In the genomic region with DNA sequence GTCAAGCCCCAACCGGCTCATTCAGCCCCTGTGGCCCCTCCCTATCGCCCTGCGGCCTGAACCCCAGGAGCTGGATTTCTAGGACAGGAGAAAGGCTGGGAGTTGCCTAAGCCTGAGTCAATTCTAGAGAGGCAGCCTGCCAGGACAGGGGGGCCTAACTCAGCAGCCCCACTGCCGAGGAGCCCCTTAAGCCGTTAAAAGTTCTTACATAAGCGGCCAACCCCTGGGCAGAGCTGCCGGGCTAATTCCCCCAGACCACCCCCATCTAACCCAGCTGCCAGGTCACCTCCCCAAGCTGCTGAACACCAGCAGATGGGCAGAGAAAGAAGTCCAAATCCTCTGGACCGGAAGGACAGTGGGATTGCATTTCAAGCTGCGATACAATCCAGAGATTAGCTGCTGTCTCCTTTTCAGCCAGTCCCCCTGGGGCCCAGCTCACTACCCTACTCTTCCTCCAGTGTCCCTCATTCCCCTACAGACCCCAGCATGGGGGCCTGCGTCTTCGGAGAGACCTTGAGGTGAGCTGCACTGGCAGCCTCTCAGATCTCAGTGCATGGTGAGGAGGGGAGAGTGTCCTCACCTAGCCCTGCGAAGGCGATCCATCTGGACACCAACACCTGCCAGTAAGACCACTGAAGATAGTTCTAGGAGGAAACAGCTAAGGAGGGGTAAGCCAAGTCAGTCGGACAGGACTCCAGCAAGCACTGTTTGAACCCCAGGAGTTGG, we compare ENCODE assay signal across 9 cellular contexts. TPM values are rescaled to one million over a fixed set of nuclear protein-coding genes. Genes with fewer than 3 reads are reported as not detected.
DNase-seq lines count a peak whose midpoint lies in the region; ATAC-seq and TF ChIP-seq lines count a peak whose summit lies in the region.
"Had no signal": no experiment of that assay in that cellular context is flagged by ENCODE, and none has a peak within 500 bp of the region (broad histone marks: within the 10 kb centered on the region; RNA-seq: fewer than 3 reads in every experiment).

No MANE protein-coding gene starts in this region.

- H3K36me3 Mint-ChIP-seq in type B pancreatic cell = no peaks in the 10 kb centered on the region

- WGBS in right lobe of liver (ENCODE audit: insufficient coverage, low coverage, low lambda C conversion rate, missing lambda C conversion rate) = 33% methylated on average over 10 of the region's 14 CpGs

- intact Hi-C loops in ascending aorta (cut with DNase I) = loop anchor here (1.0 kb wide), 2 partner anchors 46 to 50 kb away; a partner anchor contains a TSS
- intact Hi-C loops in right lobe of liver (cut with DNase I) = no loop called here

- no peaks in the 10 kb centered on the region for H3K36me3 ChIP-seq in ascending aorta
- H3K36me3 ChIP-seq in right lobe of liver = no peaks in the 10 kb centered on the region

- H3K27ac Mint-ChIP-seq in type B pancreatic cell = peak overlapping the region; percentile 80

- ATAC-seq in right lobe of liver (no peak), GM21619 (IDR thresholded peaks at IDR 0.05; ENCODE audit: unreplicated experiment) (no peak)

- DNase-seq in AML-193 (lab: John Stamatoyannopoulos, UW) (peak; percentile 50 to 53), HFF-Myc (ENCODE audit: extremely low read depth, low read depth) (no peak), ascending aorta (ENCODE audit: low spot score in 2 of 2) (no peak), right lobe of liver (no peak), type B pancreatic cell (ENCODE audit: extremely low spot score, unreplicated experiment) (no peak), COR-L47 (lab: John Stamatoyannopoulos, UW) (no peak), GM13976 (ENCODE audit: low spot score) (no peak)

- H3K27ac ChIP-seq in ascending aorta = peak overlapping the region; percentile 87 to 92
- peak overlapping the region; percentile 55 to 70 (median 67) for H3K27ac ChIP-seq in right lobe of liver

- peaks cover 15% of the 10 kb centered on the region for H3K27me3 Mint-ChIP-seq in type B pancreatic cell

- no peaks in the 10 kb centered on the region for H3K9me3 Mint-ChIP-seq in type B pancreatic cell

- in situ Hi-C loops in GM13976 (cut with MboI; ENCODE audit: low sequenced_read_pairs, unreplicated experiment) = no loop called here

- H3K4me3 ChIP-seq in HFF-Myc (replicated peaks; ENCODE audit: low read depth, low read length) = peak overlapping the region; percentile 59
- peak overlapping the region; percentile 62 to 94 for H3K4me3 ChIP-seq in ascending aorta
- H3K4me3 ChIP-seq in right lobe of liver = peak overlapping the region; percentile 55 to 65 (median 60)

- TF ChIP-seq CTCF in HFF-Myc (IDR thresholded peaks at IDR 0.05; ENCODE audit: low read depth, low read length, missing control alignments) (no peak), ascending aorta (IDR thresholded peaks at IDR 0.05) (no peak), right lobe of liver (IDR thresholded peaks at IDR 0.05) (no peak), type B pancreatic cell (conservative IDR thresholded peaks at IDR 0.05) (no peak), GM13976 (IDR thresholded peaks at IDR 0.05; ENCODE audit: borderline replicate concordance, control extremely low read depth, extremely low read depth, insufficient read depth, missing control alignments) (no peak)

- H3K27me3 ChIP-seq in ascending aorta (no peaks in the 10 kb centered on the region), right lobe of liver (no peaks in the 10 kb centered on the region)

- H3K4me1 Mint-ChIP-seq in type B pancreatic cell (ENCODE audit: unreplicated experiment) = peaks cover 34% of the 10 kb centered on the region

- no peaks in the 10 kb centered on the region for H3K9me3 ChIP-seq in ascending aorta
- H3K9me3 ChIP-seq in right lobe of liver = no peaks in the 10 kb centered on the region

- H3K4me3 Mint-ChIP-seq in type B pancreatic cell = peak overlapping the region; percentile 88

- H3K4me1 ChIP-seq in ascending aorta (peaks cover 9 to 24% of the 10 kb centered on the region in 2 donors), right lobe of liver (peaks cover 0 to 4% (median 0%) of the 10 kb centered on the region in 4 donors)

- no peak for TF ChIP-seq POLR2A in right lobe of liver (IDR thresholded peaks at IDR 0.05)

RNA-seq across cellular contexts. Expression of a gene that starts 0.9 kb away (rescaled TPM):
- total RNA-seq in ascending aorta = 148 TPM
- total RNA-seq in right lobe of liver = 1 to 10 TPM; 3.0 to 9.8 (median 5.5) TPM
- total RNA-seq in type B pancreatic cell (ENCODE audit: low replicate concordance) = 34.4 and 42.2 TPM in 2 replicates

RNA-seq across cellular contexts. Expression of a gene that starts 46.8 kb away (rescaled TPM):
- 19.3 TPM for total RNA-seq in ascending aorta
- 10 to 100 TPM in 1 of 6 experiments, 1 to 10 TPM in 5; 1.8 to 60.6 (median 3.6) TPM for total RNA-seq in right lobe of liver
- 26.4 and 36.0 TPM in 2 replicates for total RNA-seq in type B pancreatic cell (ENCODE audit: low replicate concordance)

RNA-seq across cellular contexts. Expression of a gene that starts 47.4 kb away (rescaled TPM):
- total RNA-seq in ascending aorta (7.6 TPM), right lobe of liver (under 1 TPM in 4 of 6 experiments, not detected in 2; 0.11 to 0.32 (median 0.18) TPM), type B pancreatic cell (ENCODE audit: low replicate concordance) (7.0 and 7.7 TPM in 2 replicates)
- total RNA-seq: renal cortical epithelial cell had no signal

Comparison
In these comparisons a context has a peak if more than half of its experiments do, and no peak if none do; other contexts are left out.
1. DNase-seq: peak in AML-193 (2 of 2); none in HFF-Myc (single experiment), ascending aorta (0 of 2), right lobe of liver (0 of 3), type B pancreatic cell (single experiment), COR-L47 (single experiment) and GM13976 (single experiment).
2. Peak in every context shown above with its lines, with median percentiles within 50 percentile points of each other: H3K4me3 ChIP-seq.